12 cellular contexts compared by ENCODE assay signal in genomic region chr12:112148031-112148513, GRCh38. TPM values are rescaled to one million over a fixed set of nuclear protein-coding genes. Genes with fewer than 3 reads are reported as not detected.
DNase-seq lines count a peak whose midpoint lies in the region; FAIRE-seq and TF ChIP-seq lines count a peak whose summit lies in the region.
"Had no signal": no experiment of that assay in that cellular context is flagged by ENCODE, and none has a peak within 500 bp of the region (broad histone marks: within the 10 kb centered on the region; RNA-seq: fewer than 3 reads in every experiment).

No MANE protein-coding gene starts in this region.

- H3K4me2 ChIP-seq in mesendoderm (ENCODE audit: low read length): no peak overlapping the region

- H4K8ac ChIP-seq in mesendoderm (ENCODE audit: low read depth, low read length): no peak overlapping the region

- H3K27me3 ChIP-seq in bronchial epithelial cell (ENCODE audit: control insufficient read depth, insufficient read depth, low read length): no peaks in the 10 kb centered on the region
- H3K27me3 ChIP-seq in mesendoderm (ENCODE audit: insufficient read depth, low read length, poor library complexity): no peaks in the 10 kb centered on the region

- H3K4me3 Mint-ChIP-seq in nephron progenitor cell: no peak overlapping the region

- H3K56ac ChIP-seq in mesendoderm (ENCODE audit: low read length): no peak overlapping the region

- H3K4me3 ChIP-seq in bronchial epithelial cell (ENCODE audit: low read depth, low read length) (no peak overlapping the region), mesendoderm (ENCODE audit: low read length) (no peak overlapping the region)

- H3K36me3 ChIP-seq in bronchial epithelial cell (ENCODE audit: control insufficient read depth, insufficient read depth, low read length): peaks cover 15% of the 10 kb centered on the region
- H3K36me3 ChIP-seq in mesendoderm (ENCODE audit: control insufficient read depth, insufficient read depth, low read length): peaks cover 14% of the 10 kb centered on the region

- no peaks in the 10 kb centered on the region for H3K79me2 ChIP-seq in mesendoderm (ENCODE audit: control insufficient read depth, insufficient read depth, low read length)

- H3K23ac ChIP-seq in mesendoderm (ENCODE audit: low read length): no peak overlapping the region

- no peak overlapping the region for H2BK5ac ChIP-seq in mesendoderm (ENCODE audit: low read length)

- no peaks in the 10 kb centered on the region for H3K9me3 Mint-ChIP-seq in nephron progenitor cell

- peaks cover 73% of the 10 kb centered on the region for H3K36me3 Mint-ChIP-seq in nephron progenitor cell (ENCODE audit: low read depth)

- WGBS in mesendoderm (ENCODE audit: extremely low coverage, insufficient coverage, low lambda C conversion rate): no CpG with 5 or more reads among the region's 3 CpGs

- H3K4ac ChIP-seq in mesendoderm (ENCODE audit: low read depth, low read length): no peak overlapping the region

- no peaks in the 10 kb centered on the region for H3K79me1 ChIP-seq in mesendoderm (ENCODE audit: low read length)

- no peak overlapping the region for H3K27ac Mint-ChIP-seq in nephron progenitor cell
- H3K27ac Mint-ChIP-seq: progenitor cell of endocrine pancreas had no signal

- H2BK15ac ChIP-seq in mesendoderm (replicated peaks; ENCODE audit: low read depth): no peak overlapping the region

- H2AK5ac ChIP-seq in mesendoderm (ENCODE audit: low read length): no peak overlapping the region

- peaks cover 9% of the 10 kb centered on the region for H3K4me1 Mint-ChIP-seq in nephron progenitor cell

- H3K9ac ChIP-seq in mesendoderm (ENCODE audit: low read length): no peak overlapping the region

- no peaks in the 10 kb centered on the region for H3K27me3 Mint-ChIP-seq in nephron progenitor cell (ENCODE audit: low read depth, poor library complexity)
- H3K27me3 Mint-ChIP-seq: progenitor cell of endocrine pancreas had no signal

- no peak overlapping the region for H3K18ac ChIP-seq in mesendoderm (ENCODE audit: low read length)

- DNase-seq in Daoy (ENCODE audit: low read depth) (peak; percentile 54), HT-29 (ENCODE audit: low spot score) (peak; percentile 36), bronchial epithelial cell (ENCODE audit: low read depth) (peak; percentile 55), mesendoderm (peak; percentile 48), hippocampal formation (lab: John Stamatoyannopoulos, UW) (no peak), NCI-H2171 treated with DMSO at 0.1 percent for 48 hours (lab: John Stamatoyannopoulos, UW) (no peak), nephron progenitor cell (no peak)
- DNase-seq: activated T-cell treated with anti-CD3 and anti-CD28 coated beads, Interleukin-2, amount 50 U/mL, for 1 hour; kidney; NCI-H510A; T-helper 2 cell had no signal

- no peak overlapping the region for H2BK120ac ChIP-seq in mesendoderm (ENCODE audit: low read depth, low read length)

- H3K4me1 ChIP-seq in mesendoderm (ENCODE audit: control insufficient read depth, low read depth, low read length): no peaks in the 10 kb centered on the region

- FAIRE-seq in bronchial epithelial cell (lab: Jason Lieb, UNC): peak; percentile 50
- FAIRE-seq: kidney had no signal

- no peak for TF ChIP-seq CTCF in bronchial epithelial cell (IDR thresholded peaks at IDR 0.05; ENCODE audit: insufficient read depth, low read length, severe bottlenecking)
- TF ChIP-seq CTCF in nephron progenitor cell (IDR thresholded peaks at IDR 0.05): no peak

- no peak overlapping the region for H3K27ac ChIP-seq in mesendoderm (ENCODE audit: low read depth, low read length)

- no peak overlapping the region for H4K5ac ChIP-seq in mesendoderm (ENCODE audit: low read length)

RNA-seq across cellular contexts. Expression of gene TRAFD1, which starts 22.7 kb away (rescaled TPM):
- 34.8 and 36.2 TPM in 2 replicates for total RNA-seq in Daoy (2014; rRNA removed; shearing (Covaris generic))
- 13.2 and 13.5 TPM in 2 replicates for total RNA-seq in HT-29 (2014; rRNA removed; shearing (Covaris generic))
- total RNA-seq in bronchial epithelial cell: 30.8 and 49.4 TPM in 2 replicates
- polyA plus RNA-seq in mesendoderm (2013, experiment 1 of 2): 16.1 TPM
- polyA plus RNA-seq in mesendoderm (2013, experiment 2 of 2): 15.8 TPM

RNA-seq across cellular contexts. Expression of gene NAA25, which starts 39.5 kb away (rescaled TPM):
- total RNA-seq in Daoy (2014; rRNA removed; shearing (Covaris generic)): 30.2 and 32.1 TPM in 2 replicates
- total RNA-seq in HT-29 (2014; rRNA removed; shearing (Covaris generic)): 11.3 and 13.5 TPM in 2 replicates
- total RNA-seq in bronchial epithelial cell: 18.3 and 22.9 TPM in 2 replicates
- 34.2 TPM for polyA plus RNA-seq in mesendoderm (2013, experiment 1 of 2)
- polyA plus RNA-seq in mesendoderm (2013, experiment 2 of 2): 38.0 TPM

Comparison
In these comparisons a context has a peak if more than half of its experiments do, and no peak if none do; other contexts are left out.
1. DNase-seq: peak in Daoy (single experiment), HT-29 (single experiment), bronchial epithelial cell (single experiment) and mesendoderm (single experiment); none in hippocampal formation (0 of 2), NCI-H2171 treated with DMSO at 0.1 percent for 48 hours (single experiment) and nephron progenitor cell (single experiment).